12 cellular contexts compared by ENCODE assay signal in genomic region chr14:106141242-106142220, GRCh38.
DNase-seq lines count a peak whose midpoint lies in the region; ATAC-seq and TF ChIP-seq lines count a peak whose summit lies in the region.
"Had no signal": no experiment of that assay in that cellular context is flagged by ENCODE, and none has a peak within 500 bp of the region (broad histone marks: within the 10 kb centered on the region; RNA-seq: fewer than 3 reads in every experiment).

No MANE protein-coding gene starts in this region.

- no peaks in the 10 kb centered on the region for H3K4me1 ChIP-seq in PC-9 (replicated peaks; ENCODE audit: insufficient read depth)
- no peaks in the 10 kb centered on the region for H3K4me1 ChIP-seq in esophagus squamous epithelium
- H3K4me1 ChIP-seq: pancreas had no signal

- no peak overlapping the region for H3K27ac Mint-ChIP-seq in activated naive CD4-positive, alpha-beta T cell treated with anti-CD3 and anti-CD28 coated beads for 36 hours

- no peak overlapping the region for H3K4me3 Mint-ChIP-seq in activated naive CD4-positive, alpha-beta T cell treated with anti-CD3 and anti-CD28 coated beads for 36 hours

- TF ChIP-seq CTCF in GM12875 (IDR thresholded peaks at IDR 0.05; ENCODE audit: borderline replicate concordance, insufficient read depth, low read depth, low read length) (peak; percentile 47; the same call in 1 of the 2 replicates), PC-9 (conservative IDR thresholded peaks at IDR 0.05) (peak; percentile 34; the same call in 1 of the 2 replicates), esophagus squamous epithelium (IDR thresholded peaks at IDR 0.05) (no peak), foreskin fibroblast (IDR thresholded peaks at IDR 0.05; ENCODE audit: low read depth, low read length) (no peak)

- H3K27me3 Mint-ChIP-seq in activated naive CD4-positive, alpha-beta T cell treated with anti-CD3 and anti-CD28 coated beads for 36 hours (ENCODE audit: low read depth): no peaks in the 10 kb centered on the region

- no peaks in the 10 kb centered on the region for H3F3A ChIP-seq in PC-9 (ENCODE audit: insufficient read depth, low read depth)

- DNase-seq in PC-9 (no peak), Right ventricle myocardium inferior (ENCODE audit: missing footprints) (no peak), esophagus squamous epithelium (lab: John Stamatoyannopoulos, UW) (no peak), foreskin fibroblast (no peak)
- DNase-seq in activated naive CD4-positive, alpha-beta T cell treated with anti-CD3 and anti-CD28 coated beads for 36 hours: peak; percentile 66
- DNase-seq in stimulated activated CD4-positive, alpha-beta T cell treated with anti-CD3 and anti-CD28 coated beads, TNF-alpha, amount 100 ng/mL, for 24 hours (ENCODE audit: low read depth in 3 of 3): peak; percentile 12 to 55 (median 21)
- DNase-seq: anterior cingulate cortex, NCI-H2081 had no signal

- ATAC-seq in HG03571 (IDR thresholded peaks at IDR 0.05; ENCODE audit: unreplicated experiment): no peak
- no peak for ATAC-seq in Right ventricle myocardium inferior
- ATAC-seq: pancreas had no signal

- H3K27me3 ChIP-seq in PC-9 (ENCODE audit: insufficient read depth, low read depth) (peaks cover under 1% of the 10 kb centered on the region; the same call in 1 of the 2 replicates), esophagus squamous epithelium (peaks cover 0 to 4% (median 0%) of the 10 kb centered on the region in 4 donors)
- H3K27me3 ChIP-seq: pancreas had no signal

- no peaks in the 10 kb centered on the region for H3K9me2 ChIP-seq in PC-9 (ENCODE audit: insufficient read depth)

- H3K4me3 ChIP-seq in GM12875 (ENCODE audit: low read depth, low read length) (no peak overlapping the region), PC-9 (no peak overlapping the region), esophagus squamous epithelium (no peak overlapping the region), foreskin fibroblast (ENCODE audit: low read depth in 1 of 2, low read length in 2 of 2) (no peak overlapping the region)
- H3K4me3 ChIP-seq: pancreas, SK-N-MC had no signal

- intact Hi-C loops in PC-9 (cut with micrococcal nuclease; ENCODE audit: unreplicated experiment): no loop called here
- intact Hi-C loops in activated naive CD4-positive, alpha-beta T cell treated with anti-CD3 and anti-CD28 coated beads for 36 hours (cut with micrococcal nuclease): no loop called here
- intact Hi-C loops in Right ventricle myocardium inferior (cut with DNase I): no loop called here
- intact Hi-C loops in esophagus squamous epithelium (cut with DNase I): no loop called here

- WGBS in esophagus squamous epithelium, 2 donors: 78 to 86% methylated on average over 8 to 10 of the region's 18 CpGs

- no peak overlapping the region for H3K27ac ChIP-seq in PC-9
- H3K27ac ChIP-seq in esophagus squamous epithelium: no peak overlapping the region
- H3K27ac ChIP-seq: pancreas, SK-N-MC had no signal

- no peaks in the 10 kb centered on the region for H4K20me1 ChIP-seq in PC-9 (ENCODE audit: insufficient read depth)

- H3K9me3 ChIP-seq in PC-9 (ENCODE audit: insufficient read depth, low read depth) (no peaks in the 10 kb centered on the region), esophagus squamous epithelium (no peaks in the 10 kb centered on the region)
- H3K9me3 ChIP-seq: pancreas had no signal

- H3K79me2 ChIP-seq in PC-9 (ENCODE audit: low read depth): no peaks in the 10 kb centered on the region

- peaks cover 18% of the 10 kb centered on the region for H3K4me1 Mint-ChIP-seq in activated naive CD4-positive, alpha-beta T cell treated with anti-CD3 and anti-CD28 coated beads for 36 hours (ENCODE audit: low read depth)

- BruUV-seq in PC-9 (replicated peaks; lab: Mats Ljungman, UMichigan): no TSS peak

- no peaks in the 10 kb centered on the region for H3K36me3 ChIP-seq in PC-9 (ENCODE audit: low read depth)
- H3K36me3 ChIP-seq in esophagus squamous epithelium: no peaks in the 10 kb centered on the region
- H3K36me3 ChIP-seq: pancreas had no signal

- H3K36me3 Mint-ChIP-seq in activated naive CD4-positive, alpha-beta T cell treated with anti-CD3 and anti-CD28 coated beads for 36 hours (ENCODE audit: low read depth): no peaks in the 10 kb centered on the region

- no peak for TF ChIP-seq POLR2A in esophagus squamous epithelium (IDR thresholded peaks at IDR 0.05)

- POLR2A ChIA-PET in PC-9 (lab: Charles Lee; ENCODE audit: unreplicated experiment): no interaction called here

- H2AFZ ChIP-seq in PC-9: no peak overlapping the region

- no peaks in the 10 kb centered on the region for H3K9me3 Mint-ChIP-seq in activated naive CD4-positive, alpha-beta T cell treated with anti-CD3 and anti-CD28 coated beads for 36 hours

- no peak overlapping the region for H3K4me2 ChIP-seq in PC-9

- CTCF ChIA-PET in PC-9 (lab: Charles Lee): no interaction called here
- CTCF ChIA-PET in activated naive CD4-positive, alpha-beta T cell treated with anti-CD3 and anti-CD28 coated beads for 36 hours (lab: Charles Lee): interaction anchor here (0.6 to 3.4 kb wide), 17 partner anchors 10 to 430 kb away, joined by 3 to 13 read pairs (median 3); no protein-coding TSS in a partner anchor

Comparison
In these comparisons a context has a peak if more than half of its experiments do, and no peak if none do; other contexts are left out.
1. CTCF ChIP-seq: peak in GM12875 (single experiment) and PC-9 (single experiment); none in esophagus squamous epithelium (0 of 6) and foreskin fibroblast (single experiment).
2. DNase-seq: peak in activated naive CD4-positive, alpha-beta T cell treated with anti-CD3 and anti-CD28 coated beads for 36 hours (single experiment) and stimulated activated CD4-positive, alpha-beta T cell treated with anti-CD3 and anti-CD28 coated beads, TNF-alpha, amount 100 ng/mL, for 24 hours (3 of 3); none in PC-9 (0 of 2), Right ventricle myocardium inferior (single experiment), esophagus squamous epithelium (single experiment) and foreskin fibroblast (0 of 2).